25 cellular contexts compared by ENCODE assay signal in genomic region chr2:158131919-158132566, GRCh38. TPM values are rescaled to one million over a fixed set of nuclear protein-coding genes. Genes with fewer than 3 reads are reported as not detected.
A peak's percentile ranks its signal among the peaks of the same experiment; 100 is the strongest.
DNase-seq lines count a peak whose midpoint lies in the region; ATAC-seq, FAIRE-seq and TF ChIP-seq lines count a peak whose summit lies in the region.
"Had no signal": no experiment of that assay in that cellular context is flagged by ENCODE, and none has a peak within 500 bp of the region (broad histone marks: within the 10 kb centered on the region; RNA-seq: fewer than 3 reads in every experiment).

No MANE protein-coding gene starts in this region.

- FAIRE-seq in islet of Langerhans (lab: Jason Lieb, UNC) = peak; percentile 9
- FAIRE-seq: H54 had no signal

- H3K36me3 Mint-ChIP-seq in stimulated activated naive B cell treated with anti-CD40 and anti-IgM and Interleukin-4, amounts not matched to agents 10 μg/mL and 1 μg/mL and 100 μg/mL, for 72 hours = no peaks in the 10 kb centered on the region
- H3K36me3 Mint-ChIP-seq: mesothelial cell of epicardium had no signal

- H3K9ac ChIP-seq in mucosa of rectum (ENCODE audit: low read depth in 1 of 2, low read length in 2 of 2) = peak overlapping the region in 1 of 2 donors; percentile 34

- H3K27ac ChIP-seq in 22Rv1 = peak overlapping the region; percentile 55
- H3K27ac ChIP-seq in mucosa of rectum (ENCODE audit: low read depth in 2 of 2, low read length in 2 of 2) = peak overlapping the region; percentile 81 to 83
- no peak overlapping the region for H3K27ac ChIP-seq in psoas muscle
- H3K27ac ChIP-seq: ascending aorta, heart right ventricle, neutrophil, PC-9, SJSA1 had no signal

- DNase-seq in LoVo (ENCODE audit: low spot score) (peak; percentile 32), NCI-H128 (lab: John Stamatoyannopoulos, UW; ENCODE audit: unreplicated experiment) (no peak), psoas muscle (no peak)
- DNase-seq in stimulated activated naive B cell treated with anti-CD40 and anti-IgM and Interleukin-4, amounts not matched to agents 10 μg/mL and 1 μg/mL and 100 μg/mL, for 72 hours = no peak
- no peak for DNase-seq in effector CD8-positive, alpha-beta T cell (lab: John Stamatoyannopoulos, UW)
- DNase-seq: 8988T; activated CD8-positive, alpha-beta T cell treated with anti-CD3 and anti-CD28 coated beads for 36 hours; activated naive CD4-positive, alpha-beta T cell treated with anti-CD3 and anti-CD28 coated beads, Interleukin-2, amount 50 U/mL, for 16 hours; activated T-cell treated with anti-CD3 and anti-CD28 coated beads, Interleukin-2, amount 50 U/mL, for 24 hours; GF-D8; heart right ventricle; IMR-90; MG63; PC-9; stimulated activated CD4-positive, alpha-beta T cell treated with anti-CD3 and anti-CD28 coated beads, Interleukin-15, amount 100 ng/mL, for 24 hours had no signal

- intact Hi-C loops in psoas muscle (cut with DNase I) = no loop called here

- no peak overlapping the region for H3K27ac Mint-ChIP-seq in stimulated activated naive B cell treated with anti-CD40 and anti-IgM and Interleukin-4, amounts not matched to agents 10 μg/mL and 1 μg/mL and 100 μg/mL, for 72 hours
- H3K27ac Mint-ChIP-seq: activated CD8-positive, alpha-beta T cell treated with anti-CD3 and anti-CD28 coated beads for 36 hours; activated T-cell treated with anti-CD3 and anti-CD28 coated beads, Interleukin-2, amount 50 U/mL, for 24 hours; mesothelial cell of epicardium; T-helper 2 cell treated with Interferon-gamma antibody and Interleukin-4, amounts not matched to agents 5 μg/mL and 100 μg/mL, for 36 hours had no signal

- 87 to 89% (median 88%) methylated on average over 7 of the region's 7 CpGs for WGBS in psoas muscle, 3 donors

- no peak overlapping the region for H3K4me3 Mint-ChIP-seq in stimulated activated naive B cell treated with anti-CD40 and anti-IgM and Interleukin-4, amounts not matched to agents 10 μg/mL and 1 μg/mL and 100 μg/mL, for 72 hours
- H3K4me3 Mint-ChIP-seq: activated CD8-positive, alpha-beta T cell treated with anti-CD3 and anti-CD28 coated beads for 36 hours; activated T-cell treated with anti-CD3 and anti-CD28 coated beads, Interleukin-2, amount 50 U/mL, for 24 hours; mesothelial cell of epicardium; T-helper 2 cell treated with Interferon-gamma antibody and Interleukin-4, amounts not matched to agents 5 μg/mL and 100 μg/mL, for 36 hours had no signal

- H3K9me3 ChIP-seq in mucosa of rectum (ENCODE audit: control insufficient read depth in 2 of 2, low read length in 2 of 2) (no peaks in the 10 kb centered on the region), psoas muscle (no peaks in the 10 kb centered on the region)
- H3K9me3 ChIP-seq: ascending aorta, heart right ventricle, MG63, neutrophil, SJSA1 had no signal

- ATAC-seq in stimulated activated naive B cell treated with anti-CD40 and anti-IgM and Interleukin-4, amounts not matched to agents 10 μg/mL and 1 μg/mL and 100 μg/mL, for 72 hours (replicated peaks) = no peak
- ATAC-seq in psoas muscle = no peak
- ATAC-seq: activated CD8-positive, alpha-beta T cell treated with anti-CD3 and anti-CD28 coated beads for 36 hours; heart right ventricle had no signal

- TF ChIP-seq CTCF in 22Rv1 (IDR thresholded peaks at IDR 0.05) = no peak
- TF ChIP-seq CTCF in psoas muscle (IDR thresholded peaks at IDR 0.05) = no peak

- H3K4me3 ChIP-seq in mucosa of rectum (ENCODE audit: low read length in 2 of 2) (peak overlapping the region; percentile 6 to 37), psoas muscle (no peak overlapping the region)
- H3K4me3 ChIP-seq: ascending aorta, heart right ventricle, MG63, PC-9, SJSA1 had no signal

- H3K4me1 ChIP-seq in mucosa of rectum (ENCODE audit: control insufficient read depth in 2 of 2, insufficient read depth in 2 of 2, low read length in 2 of 2) = peaks cover 13 to 51% of the 10 kb centered on the region in 2 donors
- no peaks in the 10 kb centered on the region for H3K4me1 ChIP-seq in psoas muscle
- H3K4me1 ChIP-seq: ascending aorta, heart right ventricle had no signal

- H3K9me3 Mint-ChIP-seq in stimulated activated naive B cell treated with anti-CD40 and anti-IgM and Interleukin-4, amounts not matched to agents 10 μg/mL and 1 μg/mL and 100 μg/mL, for 72 hours = peaks cover 3 to 4% of the 10 kb centered on the region in 2 donors
- H3K9me3 Mint-ChIP-seq: activated CD8-positive, alpha-beta T cell treated with anti-CD3 and anti-CD28 coated beads for 36 hours; activated T-cell treated with anti-CD3 and anti-CD28 coated beads, Interleukin-2, amount 50 U/mL, for 24 hours; T-helper 2 cell treated with Interferon-gamma antibody and Interleukin-4, amounts not matched to agents 5 μg/mL and 100 μg/mL, for 36 hours had no signal

- no peaks in the 10 kb centered on the region for H3K4me1 Mint-ChIP-seq in stimulated activated naive B cell treated with anti-CD40 and anti-IgM and Interleukin-4, amounts not matched to agents 10 μg/mL and 1 μg/mL and 100 μg/mL, for 72 hours

- H3K27me3 ChIP-seq in mucosa of rectum (ENCODE audit: control insufficient read depth in 2 of 2, insufficient read depth in 2 of 2, low read length in 2 of 2) (no peaks in the 10 kb centered on the region), psoas muscle (ENCODE audit: insufficient read depth in 3 of 3, low read length in 2 of 3) (no peaks in the 10 kb centered on the region)
- H3K27me3 ChIP-seq: ascending aorta, MG63, neutrophil, SJSA1 had no signal

- peaks cover 0 to 7% of the 10 kb centered on the region in 2 donors for H3K27me3 Mint-ChIP-seq in stimulated activated naive B cell treated with anti-CD40 and anti-IgM and Interleukin-4, amounts not matched to agents 10 μg/mL and 1 μg/mL and 100 μg/mL, for 72 hours

- H3K36me3 ChIP-seq in mucosa of rectum (ENCODE audit: control insufficient read depth in 2 of 2, insufficient read depth in 2 of 2, low read length in 2 of 2) = no peaks in the 10 kb centered on the region
- H3K36me3 ChIP-seq in psoas muscle (ENCODE audit: insufficient read depth in 1 of 2, low read depth in 1 of 2) = no peaks in the 10 kb centered on the region
- H3K36me3 ChIP-seq: ascending aorta, heart right ventricle, MG63, neutrophil, SJSA1 had no signal

RNA-seq across cellular contexts. Expression of gene UPP2, which starts 30.4 kb away (rescaled TPM):
- not detected for total RNA-seq in psoas muscle
- not detected for polyA plus RNA-seq in psoas muscle
- total RNA-seq: activated CD8-positive, alpha-beta T cell treated with anti-CD3 and anti-CD28 coated beads for 36 hours; ascending aorta; heart right ventricle; IMR-90; mesothelial cell of epicardium; PC-9; SJSA1 had no signal
- polyA plus RNA-seq: BJ, heart right ventricle, IMR-90 had no signal
